9 cellular contexts compared by ENCODE assay signal in genomic region chr15:79028411-79028964, GRCh38.
DNase-seq lines count a peak whose midpoint lies in the region; ATAC-seq and TF ChIP-seq lines count a peak whose summit lies in the region.
"Had no signal": no experiment of that assay in that cellular context is flagged by ENCODE, and none has a peak within 500 bp of the region (broad histone marks: within the 10 kb centered on the region; RNA-seq: fewer than 3 reads in every experiment).

No MANE protein-coding gene starts in this region.

- TF ChIP-seq POLR2A in body of pancreas (IDR thresholded peaks at IDR 0.05) (no peak), thyroid gland (IDR thresholded peaks at IDR 0.05) (no peak)

- peak; percentile 87 for TF ChIP-seq CTCF in GM12874 (IDR thresholded peaks at IDR 0.05; ENCODE audit: insufficient read depth, low read depth, low read length)
- TF ChIP-seq CTCF in body of pancreas (IDR thresholded peaks at IDR 0.05): peak in 6 of 7 experiments; percentile 53 to 69 (median 58)
- TF ChIP-seq CTCF in thyroid gland (IDR thresholded peaks at IDR 0.05): peak; percentile 11 to 64 (median 38)

- H3K9me3 ChIP-seq in body of pancreas (no peaks in the 10 kb centered on the region), thyroid gland (no peaks in the 10 kb centered on the region)
- H3K9me3 ChIP-seq: SJSA1 had no signal

- no peak overlapping the region for H3K4me3 ChIP-seq in body of pancreas
- no peak overlapping the region for H3K4me3 ChIP-seq in thyroid gland (replicated peaks in 1 of 3)
- H3K4me3 ChIP-seq: SJSA1 had no signal

- DNase-seq in Ammon's horn (ENCODE audit: low spot score): peak; percentile 54
- DNase-seq in NCI-H748 (lab: John Stamatoyannopoulos, UW; ENCODE audit: unreplicated experiment): peak; percentile 23
- DNase-seq in body of pancreas: peak in 3 of 4 donors; percentile 27 to 44 (median 38)
- peak; percentile 72 for DNase-seq in left kidney (ENCODE audit: low read depth, low spot score)
- DNase-seq in thyroid gland: peak; percentile 9 to 17
- no peak for DNase-seq in NCI-H446 treated with DMSO at 0.1 percent for 48 hours (lab: John Stamatoyannopoulos, UW)

- ATAC-seq in body of pancreas: no peak
- no peak for ATAC-seq in GM21515 (IDR thresholded peaks at IDR 0.05; ENCODE audit: unreplicated experiment)

- no peaks in the 10 kb centered on the region for H3K4me1 ChIP-seq in body of pancreas
- no peaks in the 10 kb centered on the region for H3K4me1 ChIP-seq in thyroid gland
- H3K4me1 ChIP-seq: SJSA1 had no signal

- H3K36me3 ChIP-seq in body of pancreas (replicated peaks in 1 of 2; ENCODE audit: insufficient read depth in 1 of 2, low read depth in 2 of 2) (no peaks in the 10 kb centered on the region), thyroid gland (no peaks in the 10 kb centered on the region)
- H3K36me3 ChIP-seq: SJSA1 had no signal

- WGBS in body of pancreas, 2 donors: 32 to 48% methylated on average over 5 to 7 of the region's 7 CpGs
- 38 to 40% methylated on average over 7 of the region's 7 CpGs for WGBS in thyroid gland, 2 donors

- H3K27ac ChIP-seq in body of pancreas: no peak overlapping the region
- H3K27ac ChIP-seq in thyroid gland: no peak overlapping the region
- H3K27ac ChIP-seq: SJSA1 had no signal

- intact Hi-C loops in body of pancreas (cut with DNase I): loop anchor here (10.0 kb wide), 1 partner anchor 156 kb away; no protein-coding TSS in a partner anchor
- intact Hi-C loops in thyroid gland (cut with DNase I): loop anchor here (5.0 kb wide), 1 partner anchor 154 kb away; no protein-coding TSS in a partner anchor

- H3K27me3 ChIP-seq in body of pancreas (no peaks in the 10 kb centered on the region), thyroid gland (no peaks in the 10 kb centered on the region)
- H3K27me3 ChIP-seq: SJSA1 had no signal
